ENCODE assay signal across 15 cellular contexts in the genomic region with DNA sequence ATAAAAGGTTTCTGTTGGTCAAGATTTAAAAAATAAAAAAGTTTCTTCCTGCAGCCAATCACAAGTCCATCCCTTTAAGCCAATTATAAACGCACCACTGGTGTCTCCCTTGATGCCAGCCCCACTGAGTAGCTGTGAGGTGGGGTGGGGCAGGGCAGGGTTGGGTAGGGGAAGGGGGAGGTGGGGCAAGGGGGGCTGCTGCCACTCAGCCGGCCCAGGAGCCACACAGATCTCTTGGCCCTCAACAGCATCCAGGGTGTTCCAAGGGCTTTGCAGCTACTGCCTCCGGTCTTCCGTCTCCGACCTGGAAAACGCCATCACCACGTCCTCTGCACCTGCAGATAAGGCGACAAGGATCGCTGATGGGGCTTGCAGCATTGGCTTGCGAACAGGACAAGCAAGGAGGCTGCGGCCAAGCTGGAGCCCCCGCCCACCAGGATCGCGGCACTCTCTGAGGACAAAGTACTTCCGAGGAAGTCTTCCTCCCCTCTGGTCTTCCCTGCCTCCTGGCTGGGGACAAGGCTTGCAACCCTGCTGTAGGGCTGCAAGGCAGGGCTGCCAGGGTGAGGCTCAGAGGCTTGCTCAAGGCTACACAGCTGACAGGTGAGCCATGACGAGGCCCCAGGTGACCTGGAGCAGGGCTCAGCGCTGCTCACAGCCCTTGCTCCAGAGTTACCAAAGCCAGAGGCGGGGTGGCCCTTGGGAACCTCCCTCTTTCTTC. TPM values are rescaled to one million over a fixed set of nuclear protein-coding genes. Genes with fewer than 3 reads are reported as not detected.
DNase-seq lines count a peak whose midpoint lies in the region; ATAC-seq lines count a peak whose summit lies in the region.
"Had no signal": no experiment of that assay in that cellular context is flagged by ENCODE, and none has a peak within 500 bp of the region (broad histone marks: within the 10 kb centered on the region; RNA-seq: fewer than 3 reads in every experiment).

No MANE protein-coding gene starts in this region.

- CTCF ChIA-PET in activated CD8-positive, alpha-beta T cell treated with anti-CD3 and anti-CD28 coated beads, Interleukin-2, amount 10 ng/mL, durations not matched to agents 7 days and 5 days (lab: Charles Lee): interaction anchor here (1.1 to 2.9 kb wide), 4 partner anchors 17 to 66 kb away, joined by 3 to 14 read pairs (median 6); no protein-coding TSS in a partner anchor

- no peaks in the 10 kb centered on the region for H3K36me3 ChIP-seq in iPS-18a (ENCODE audit: control insufficient read depth, low read depth, low read length)
- H3K36me3 ChIP-seq: SJCRH30 had no signal

- peaks cover 9% of the 10 kb centered on the region for H3K9me3 Mint-ChIP-seq in activated CD8-positive, alpha-beta T cell treated with anti-CD3 and anti-CD28 coated beads, Interleukin-2, amount 10 ng/mL, durations not matched to agents 7 days and 5 days (ENCODE audit: insufficient read depth)

- H3K9ac ChIP-seq in iPS-18a (ENCODE audit: low read length): no peak overlapping the region
- H3K9ac ChIP-seq: GM23248 had no signal

- peak overlapping the region; percentile 33 for H3K4me3 ChIP-seq in iPS-18a (ENCODE audit: low read length)
- H3K4me3 ChIP-seq: GM23248, SJCRH30, tibial artery had no signal

- peak overlapping the region; percentile 34 for H3K4me3 Mint-ChIP-seq in activated CD8-positive, alpha-beta T cell treated with anti-CD3 and anti-CD28 coated beads, Interleukin-2, amount 10 ng/mL, durations not matched to agents 7 days and 5 days
- H3K4me3 Mint-ChIP-seq: neural crest cell had no signal

- H3K27me3 ChIP-seq in iPS-18a (ENCODE audit: control insufficient read depth, insufficient read depth, low read length): no peaks in the 10 kb centered on the region
- H3K27me3 ChIP-seq: SJCRH30, tibial artery had no signal

- ATAC-seq in GM21367 (IDR thresholded peaks at IDR 0.05; ENCODE audit: unreplicated experiment) (peak; percentile 20), HG03108 (IDR thresholded peaks at IDR 0.05; ENCODE audit: unreplicated experiment) (no peak), left lobe of liver (no peak), GM18502 (IDR thresholded peaks at IDR 0.05; ENCODE audit: poor library complexity, unreplicated experiment) (no peak)
- peak; percentile 28 for ATAC-seq in activated CD8-positive, alpha-beta T cell treated with anti-CD3 and anti-CD28 coated beads, Interleukin-2, amount 10 ng/mL, durations not matched to agents 7 days and 5 days
- ATAC-seq: HepG2 had no signal

- no peaks in the 10 kb centered on the region for H3K4me1 ChIP-seq in iPS-18a (ENCODE audit: control insufficient read depth, low read depth, low read length)

- no peak overlapping the region for H3K27ac ChIP-seq in iPS-18a (ENCODE audit: low read length)
- H3K27ac ChIP-seq: GM23248, SJCRH30, tibial artery had no signal

- no peaks in the 10 kb centered on the region for H3K27me3 Mint-ChIP-seq in activated CD8-positive, alpha-beta T cell treated with anti-CD3 and anti-CD28 coated beads, Interleukin-2, amount 10 ng/mL, durations not matched to agents 7 days and 5 days (ENCODE audit: low read depth)

- DNase-seq in DMS79 (lab: John Stamatoyannopoulos, UW): peak; percentile 39
- no peak for DNase-seq in activated CD8-positive, alpha-beta T cell treated with anti-CD3 and anti-CD28 coated beads, Interleukin-2, amount 10 ng/mL, durations not matched to agents 7 days and 5 days
- DNase-seq in left lobe of liver (ENCODE audit: low spot score): no peak
- no peak for DNase-seq in NCI-H2227 (lab: John Stamatoyannopoulos, UW; ENCODE audit: unreplicated experiment)
- DNase-seq: foreskin fibroblast, GM23248, NCI-H1694, SJCRH30, tibial artery had no signal

- no peaks in the 10 kb centered on the region for H3K9me3 ChIP-seq in iPS-18a (ENCODE audit: control insufficient read depth, low read depth, low read length)
- H3K9me3 ChIP-seq: SJCRH30, tibial artery had no signal

- POLR2A ChIA-PET in activated CD8-positive, alpha-beta T cell treated with anti-CD3 and anti-CD28 coated beads, Interleukin-2, amount 10 ng/mL, durations not matched to agents 7 days and 5 days (lab: Charles Lee): interaction anchor here (1.1 kb wide), 1 partner anchor 93 kb away, joined by 3 read pairs; the partner anchor contains the start of genes LZIC and NMNAT1

- H3K27ac Mint-ChIP-seq in activated CD8-positive, alpha-beta T cell treated with anti-CD3 and anti-CD28 coated beads, Interleukin-2, amount 10 ng/mL, durations not matched to agents 7 days and 5 days: no peak overlapping the region

- H3K4me1 Mint-ChIP-seq in activated CD8-positive, alpha-beta T cell treated with anti-CD3 and anti-CD28 coated beads, Interleukin-2, amount 10 ng/mL, durations not matched to agents 7 days and 5 days (ENCODE audit: low read depth): peaks cover 12% of the 10 kb centered on the region

- H3K36me3 Mint-ChIP-seq in activated CD8-positive, alpha-beta T cell treated with anti-CD3 and anti-CD28 coated beads, Interleukin-2, amount 10 ng/mL, durations not matched to agents 7 days and 5 days (ENCODE audit: low read depth): peaks cover 12% of the 10 kb centered on the region

RNA-seq across cellular contexts. Expression of gene CLSTN1, which starts 26.8 kb away (rescaled TPM):
- 10 to 100 TPM; 91.1 to 96.8 TPM for total RNA-seq in activated CD8-positive, alpha-beta T cell treated with anti-CD3 and anti-CD28 coated beads, Interleukin-2, amount 10 ng/mL, durations not matched to agents 7 days and 5 days
- total RNA-seq in left lobe of liver: 8.1 TPM

RNA-seq across cellular contexts. Expression of gene CTNNBIP1, which starts 59.5 kb away (rescaled TPM):
- 10 to 100 TPM; 18.2 to 23.6 TPM for total RNA-seq in activated CD8-positive, alpha-beta T cell treated with anti-CD3 and anti-CD28 coated beads, Interleukin-2, amount 10 ng/mL, durations not matched to agents 7 days and 5 days
- 24.2 TPM for total RNA-seq in left lobe of liver

Comparison
In these comparisons a context has a peak if more than half of its experiments do, and no peak if none do; other contexts are left out.
1. ATAC-seq: peak in GM21367 (single experiment) and activated CD8-positive, alpha-beta T cell treated with anti-CD3 and anti-CD28 coated beads, Interleukin-2, amount 10 ng/mL, durations not matched to agents 7 days and 5 days (single experiment); none in HG03108 (single experiment), left lobe of liver (single experiment) and GM18502 (single experiment).
2. RNA of gene CLSTN1, which starts 26.8 kb away (total RNA-seq): 91.1 to 96.8 TPM in activated CD8-positive, alpha-beta T cell treated with anti-CD3 and anti-CD28 coated beads, Interleukin-2, amount 10 ng/mL, durations not matched to agents 7 days and 5 days; 8.1 TPM in left lobe of liver (single experiment); every median in the first group is over 10 times any median in the second.